In the genomic region with DNA sequence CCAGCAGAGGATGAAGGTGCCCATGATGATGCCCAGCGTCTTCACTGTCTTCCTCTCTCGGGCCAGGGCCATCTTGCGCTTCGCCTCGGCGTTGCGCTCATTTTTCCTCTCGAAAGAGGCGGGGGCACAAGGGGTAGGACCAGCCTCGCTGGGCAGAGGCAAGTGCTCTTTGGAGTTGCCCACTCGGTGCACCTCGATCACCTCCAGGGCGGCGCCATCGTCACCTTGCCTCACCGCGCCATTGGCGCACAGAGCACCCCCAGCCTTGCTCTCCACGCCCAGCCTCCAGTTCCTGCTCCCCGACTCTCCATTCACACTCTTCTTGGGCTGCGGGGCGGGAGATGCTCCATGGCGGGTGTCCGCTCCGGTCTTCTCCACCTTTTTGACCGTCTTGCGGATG, we compare ENCODE assay signal across 1 cellular context.
TF ChIP-seq lines count a peak whose summit lies in the region.

No MANE protein-coding gene starts in this region.

TF ChIP-seq in neural cell, 6 proteins besides CTCF, POLR2A, EP300 and RAD21:
- TF ChIP-seq EZH2 (IDR thresholded peaks at IDR 0.05; ENCODE audit: borderline replicate concordance, insufficient read depth, low read length, poor library complexity, severe bottlenecking) = no peak
- TF ChIP-seq POLR2AphosphoS5 (IDR thresholded peaks at IDR 0.05) = no peak
- no peak for TF ChIP-seq SMC3 (conservative IDR thresholded peaks at IDR 0.05; ENCODE audit: poor library complexity)
- TF ChIP-seq, protein P1, sequence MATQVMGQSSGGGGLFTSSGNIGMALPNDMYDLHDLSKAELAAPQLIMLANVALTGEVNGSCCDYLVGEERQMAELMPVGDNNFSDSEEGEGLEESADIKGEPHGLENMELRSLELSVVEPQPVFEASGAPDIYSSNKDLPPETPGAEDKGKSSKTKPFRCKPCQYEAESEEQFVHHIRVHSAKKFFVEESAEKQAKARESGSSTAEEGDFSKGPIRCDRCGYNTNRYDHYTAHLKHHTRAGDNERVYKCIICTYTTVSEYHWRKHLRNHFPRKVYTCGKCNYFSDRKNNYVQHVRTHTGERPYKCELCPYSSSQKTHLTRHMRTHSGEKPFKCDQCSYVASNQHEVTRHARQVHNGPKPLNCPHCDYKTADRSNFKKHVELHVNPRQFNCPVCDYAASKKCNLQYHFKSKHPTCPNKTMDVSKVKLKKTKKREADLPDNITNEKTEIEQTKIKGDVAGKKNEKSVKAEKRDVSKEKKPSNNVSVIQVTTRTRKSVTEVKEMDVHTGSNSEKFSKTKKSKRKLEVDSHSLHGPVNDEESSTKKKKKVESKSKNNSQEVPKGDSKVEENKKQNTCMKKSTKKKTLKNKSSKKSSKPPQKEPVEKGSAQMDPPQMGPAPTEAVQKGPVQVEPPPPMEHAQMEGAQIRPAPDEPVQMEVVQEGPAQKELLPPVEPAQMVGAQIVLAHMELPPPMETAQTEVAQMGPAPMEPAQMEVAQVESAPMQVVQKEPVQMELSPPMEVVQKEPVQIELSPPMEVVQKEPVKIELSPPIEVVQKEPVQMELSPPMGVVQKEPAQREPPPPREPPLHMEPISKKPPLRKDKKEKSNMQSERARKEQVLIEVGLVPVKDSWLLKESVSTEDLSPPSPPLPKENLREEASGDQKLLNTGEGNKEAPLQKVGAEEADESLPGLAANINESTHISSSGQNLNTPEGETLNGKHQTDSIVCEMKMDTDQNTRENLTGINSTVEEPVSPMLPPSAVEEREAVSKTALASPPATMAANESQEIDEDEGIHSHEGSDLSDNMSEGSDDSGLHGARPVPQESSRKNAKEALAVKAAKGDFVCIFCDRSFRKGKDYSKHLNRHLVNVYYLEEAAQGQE (IDR thresholded peaks at IDR 0.05; ENCODE audit: borderline replicate concordance) = no peak
- no peak for TF ChIP-seq MXI1 (conservative IDR thresholded peaks at IDR 0.05; ENCODE audit: poor library complexity, severe bottlenecking)
- TF ChIP-seq TAF1 (IDR thresholded peaks at IDR 0.05; ENCODE audit: low read depth) = no peak
